ENCODE assay signal across 15 cellular contexts in genomic region chrX:112641449-112641848, GRCh38. TPM values are rescaled to one million over a fixed set of nuclear protein-coding genes. Genes with fewer than 3 reads are reported as not detected.
DNase-seq lines count a peak whose midpoint lies in the region; ATAC-seq and TF ChIP-seq lines count a peak whose summit lies in the region.
"Had no signal": no experiment of that assay in that cellular context is flagged by ENCODE, and none has a peak within 500 bp of the region (broad histone marks: within the 10 kb centered on the region; RNA-seq: fewer than 3 reads in every experiment).

No MANE protein-coding gene starts in this region.

- no peak for TF ChIP-seq CTCF in GM10266 (IDR thresholded peaks at IDR 0.05; ENCODE audit: control insufficient read depth, insufficient read depth, low read depth, missing control alignments)

- peak; percentile 37 for ATAC-seq in GM19043 (IDR thresholded peaks at IDR 0.05; ENCODE audit: low read depth, unreplicated experiment)
- ATAC-seq in HG02571 (IDR thresholded peaks at IDR 0.05; ENCODE audit: unreplicated experiment): peak; percentile 37
- ATAC-seq in HG03280 (IDR thresholded peaks at IDR 0.05; ENCODE audit: unreplicated experiment): peak; percentile 59

- DNase-seq in GM10266 (ENCODE audit: extremely low spot score): peak; percentile 6
- no peak for DNase-seq in NCI-H2029 treated with DMSO at 0.1 percent for 48 hours (lab: John Stamatoyannopoulos, UW)
- no peak for DNase-seq in mesenteric fat pad (ENCODE audit: low spot score)
- no peak for DNase-seq in putamen (ENCODE audit: low spot score)
- DNase-seq in substantia nigra (lab: John Stamatoyannopoulos, UW): no peak
- DNase-seq: activated CD4-positive, alpha-beta T cell treated with anti-CD3 and anti-CD28 coated beads, Interleukin-2, amount 10 ng/mL, durations not matched to agents 24 days and 14 days; effector CD8-positive, alpha-beta T cell; GF-D8; NCI-H2081 treated with DMSO at 0.1 percent for 48 hours; uterus had no signal

- H3K27ac ChIP-seq in substantia nigra (ENCODE audit: low read depth, low read length, poor library complexity, severe bottlenecking): no peak overlapping the region
- H3K27ac ChIP-seq: uterus had no signal

RNA-seq across cellular contexts. Expression of gene LHFPL1, which starts 38.3 kb away (rescaled TPM):
- total RNA-seq in mesenteric fat pad: not detected
- total RNA-seq: A673; T-helper 1 cell treated with Interleukin-12 subunit alpha and Interleukin-12 subunit beta and Interleukin-4 antibody, amounts not matched to agents 30 ng/mL and 1 ng/mL, for 36 hours had no signal
